ENCODE assay signal across 8 cellular contexts in the genomic region with DNA sequence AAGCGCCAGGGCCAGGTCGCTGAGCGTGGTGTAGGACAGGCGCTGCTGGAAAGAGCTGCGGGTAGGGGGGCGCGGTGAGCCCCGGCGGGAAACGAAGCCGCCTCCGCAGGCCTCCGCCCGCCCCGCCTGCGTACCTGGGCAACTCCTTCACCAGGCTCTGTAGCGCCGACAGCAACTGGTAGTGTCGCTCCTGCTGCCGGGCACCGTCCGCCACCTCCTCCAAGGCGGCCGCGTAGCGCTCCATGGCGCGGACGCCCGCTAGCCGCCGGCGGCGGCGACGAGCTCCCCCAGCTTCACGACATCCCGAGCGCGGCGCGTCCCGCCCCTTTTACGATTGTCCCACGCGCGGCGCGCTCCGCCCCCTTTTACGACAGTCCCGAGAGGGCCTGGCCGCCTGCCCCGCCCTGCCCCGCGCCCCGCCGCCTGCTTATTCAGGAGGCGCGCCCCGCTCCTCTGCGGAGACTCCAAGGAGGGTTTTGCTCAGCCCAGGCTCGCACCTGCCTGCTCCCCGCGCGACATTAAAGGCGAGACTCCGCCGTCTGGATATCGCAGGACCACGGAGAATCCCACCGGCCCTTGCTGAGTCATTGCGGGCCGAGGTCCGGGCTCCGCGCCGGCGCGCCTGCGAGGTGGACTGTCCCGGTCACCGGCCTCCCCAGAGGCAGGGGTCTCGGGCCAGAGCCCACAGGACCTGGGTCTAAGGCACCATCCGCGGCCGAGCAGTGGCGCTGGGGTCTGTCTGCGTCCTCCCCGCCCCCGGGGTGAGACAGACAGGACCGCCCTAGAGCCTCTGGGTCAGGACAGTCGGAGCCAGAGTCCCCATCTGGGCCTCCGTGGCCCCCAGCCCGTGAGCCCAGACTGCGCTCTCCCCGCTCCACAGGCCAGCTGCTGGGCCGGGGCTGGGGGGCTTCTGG. TPM values are rescaled to one million over a fixed set of nuclear protein-coding genes. Genes with fewer than 3 reads are reported as not detected.
DNase-seq lines count a peak whose midpoint lies in the region; ATAC-seq and TF ChIP-seq lines count a peak whose summit lies in the region.

A gene (minus strand): TSS at position 316 of the 914 bp plus-strand sequence. CDS start 72 bp downstream, at position 244.

- H3K27me3 Mint-ChIP-seq in natural killer cell treated with Interleukin-12 subunit alpha and Interleukin-12 subunit beta and Interleukin-15 and Interleukin-18, amount 100 ng/mL, for 72 hours = no peaks in the 10 kb centered on the region

- H4K20me1 ChIP-seq in KMS-11 (ENCODE audit: insufficient read depth) = no peaks in the 10 kb centered on the region

- no peaks in the 10 kb centered on the region for H3K36me3 Mint-ChIP-seq in natural killer cell treated with Interleukin-12 subunit alpha and Interleukin-12 subunit beta and Interleukin-15 and Interleukin-18, amount 100 ng/mL, for 72 hours

- peak within 1 kb of the TSS; percentile 91 for H3K9ac ChIP-seq in KMS-11

- H3K27me3 ChIP-seq in KMS-11 (ENCODE audit: insufficient read depth, low read depth) = no peaks in the 10 kb centered on the region

- DNase-seq in DMS53 (lab: John Stamatoyannopoulos, UW) (peak; percentile 90), fibroblast of the aortic adventitia (ENCODE audit: low read depth) (peak; percentile 90)
- peak; percentile 96 for DNase-seq in activated effector memory CD4-positive, alpha-beta T cell treated with Interleukin-2 at 50 U/mL for 16 hours
- peak; percentile 98 for DNase-seq in natural killer cell treated with Interleukin-12 subunit alpha and Interleukin-12 subunit beta and Interleukin-15 and Interleukin-18, amount 100 ng/mL, for 72 hours (ENCODE audit: low spot score)
- peak; percentile 96 for DNase-seq in stimulated activated naive CD4-positive, alpha-beta T cell treated with Interleukin-2 at 50 U/mL for 16 hours (lab: John Stamatoyannopoulos, UW)

- peak within 1 kb of the TSS; percentile 53 to 78 for H3K27ac Mint-ChIP-seq in natural killer cell treated with Interleukin-12 subunit alpha and Interleukin-12 subunit beta and Interleukin-15 and Interleukin-18, amount 100 ng/mL, for 72 hours

- peak; percentile 88 for TF ChIP-seq POLR2A in Raji (IDR thresholded peaks at IDR 0.05; ENCODE audit: insufficient read depth, low read depth, low read length)

- H3K36me3 ChIP-seq in KMS-11 (ENCODE audit: insufficient read depth) = no peaks in the 10 kb centered on the region

- TF ChIP-seq CTCF in KMS-11 (conservative IDR thresholded peaks at IDR 0.05; ENCODE audit: low read depth, low read length) = no peak
- no peak for TF ChIP-seq CTCF in fibroblast of the aortic adventitia (IDR thresholded peaks at IDR 0.05; ENCODE audit: insufficient read depth, low read length)

- H3K4me3 ChIP-seq in KMS-11 (IDR thresholded peaks at IDR 0.05; ENCODE audit: insufficient read depth, low read depth, low read length) (no peak within 1 kb of the TSS), fibroblast of the aortic adventitia (ENCODE audit: low read depth, low read length) (peak within 1 kb of the TSS; percentile 89)

- peak within 1 kb of the TSS; percentile 82 for H2AFZ ChIP-seq in KMS-11 (ENCODE audit: low read depth)

- peaks cover 12% of the 10 kb centered on the region for H3K4me1 ChIP-seq in KMS-11 (ENCODE audit: low read depth, poor library complexity, severe bottlenecking)

- ATAC-seq in GM21576 (IDR thresholded peaks at IDR 0.05; ENCODE audit: unreplicated experiment) = peak; percentile 59
- ATAC-seq in natural killer cell treated with Interleukin-12 subunit alpha and Interleukin-12 subunit beta and Interleukin-15 and Interleukin-18, amount 100 ng/mL, for 72 hours = peak; percentile 91 to 96

- H3K9me3 Mint-ChIP-seq in natural killer cell treated with Interleukin-12 subunit alpha and Interleukin-12 subunit beta and Interleukin-15 and Interleukin-18, amount 100 ng/mL, for 72 hours = no peaks in the 10 kb centered on the region

- peak within 1 kb of the TSS; percentile 34 for H3K27ac ChIP-seq in KMS-11

- H3K79me2 ChIP-seq in KMS-11 (ENCODE audit: insufficient read depth, low read depth) = no peaks in the 10 kb centered on the region

- peak within 1 kb of the TSS; percentile 89 for H3K4me2 ChIP-seq in KMS-11

- peaks cover 19 to 27% of the 10 kb centered on the region in 2 donors for H3K4me1 Mint-ChIP-seq in natural killer cell treated with Interleukin-12 subunit alpha and Interleukin-12 subunit beta and Interleukin-15 and Interleukin-18, amount 100 ng/mL, for 72 hours (ENCODE audit: low read depth in 2 of 2)

- H3K4me3 Mint-ChIP-seq in natural killer cell treated with Interleukin-12 subunit alpha and Interleukin-12 subunit beta and Interleukin-15 and Interleukin-18, amount 100 ng/mL, for 72 hours = peak within 1 kb of the TSS; percentile 83

RNA-seq across cellular contexts. Expression of the gene that starts here (rescaled TPM):
- total RNA-seq in fibroblast of the aortic adventitia (ENCODE audit: low replicate concordance) = 58.2 and 74.7 TPM in 2 replicates
- total RNA-seq in natural killer cell treated with Interleukin-12 subunit alpha and Interleukin-12 subunit beta and Interleukin-15 and Interleukin-18, amount 100 ng/mL, for 72 hours = 10 to 100 TPM; 18.7 to 27.2 TPM
